In genomic region chr12:109573029-109573913, GRCh38 we compare ENCODE assay signal across 8 cellular contexts. TPM values are rescaled to one million over a fixed set of nuclear protein-coding genes. Genes with fewer than 3 reads are reported as not detected.
DNase-seq lines count a peak whose midpoint lies in the region; ATAC-seq and TF ChIP-seq lines count a peak whose summit lies in the region.

Gene MMAB (minus strand): TSS chr12:109573504. CDS start chr12:109573480, 24 bp downstream.
Gene MVK (plus strand): TSS chr12:109573794. CDS start chr12:109574823, 1,029 bp downstream.

- peaks cover 3% of the 10 kb centered on the region for H3K36me3 ChIP-seq in BJ (ENCODE audit: control insufficient read depth, insufficient read depth, low read length)

- TF ChIP-seq CTCF in BJ (IDR thresholded peaks at IDR 0.05; ENCODE audit: insufficient read depth, low read depth, low read length) (no peak), coronary artery (IDR thresholded peaks at IDR 0.05) (no peak)

- peak within 1 kb of the TSS; percentile 52 to 73 for H3K27ac ChIP-seq in coronary artery
- H3K27ac ChIP-seq in layer of hippocampus (ENCODE audit: low read depth, low read length) = peak within 1 kb of the TSS; percentile 85

- H3K4me3 ChIP-seq in BJ (ENCODE audit: low read depth, low read length) (peak within 1 kb of the TSS; percentile 56), coronary artery (peak within 1 kb of the TSS; percentile 75)

- intact Hi-C loops in activated CD4-positive, alpha-beta T cell treated with anti-CD3 and anti-CD28 coated beads, Interleukin-2, amount 10 ng/mL, durations not matched to agents 24 days and 14 days (cut with micrococcal nuclease) = loop anchor here (1.0 to 5.0 kb wide), 4 partner anchors 96 to 716 kb away; partner anchors contain the start of genes FAM222A, KCTD10, SSH1 and TCHP

- peak; percentile 95 for ATAC-seq in GM19324 (IDR thresholded peaks at IDR 0.05; ENCODE audit: low FRiP score, unreplicated experiment)
- peak; percentile 74 for ATAC-seq in HG03469 (IDR thresholded peaks at IDR 0.05; ENCODE audit: unreplicated experiment)

- H3K4me1 Mint-ChIP-seq in activated CD4-positive, alpha-beta T cell treated with anti-CD3 and anti-CD28 coated beads, Interleukin-2, amount 10 ng/mL, durations not matched to agents 24 days and 14 days = peaks cover 22% of the 10 kb centered on the region

- POLR2A ChIA-PET in BJ (lab: Charles Lee) = no interaction called here

- CTCF ChIA-PET in BJ (lab: Yijun Ruan, JAX) = interaction anchor here (0.8 to 1.7 kb wide), 7 partner anchors 10 to 202 kb away, joined by 3 to 6 read pairs (median 3); no protein-coding TSS in a partner anchor

- H3K27me3 Mint-ChIP-seq in activated CD4-positive, alpha-beta T cell treated with anti-CD3 and anti-CD28 coated beads, Interleukin-2, amount 10 ng/mL, durations not matched to agents 24 days and 14 days = no peaks in the 10 kb centered on the region

- H3K27ac Mint-ChIP-seq in activated CD4-positive, alpha-beta T cell treated with anti-CD3 and anti-CD28 coated beads, Interleukin-2, amount 10 ng/mL, durations not matched to agents 24 days and 14 days = peak within 1 kb of the TSS; percentile 95

- peak; percentile 98 for DNase-seq in BJ (ENCODE audit: low read depth)
- peak; percentile 98 for DNase-seq in NCI-H526 treated with DMSO at 0.1 percent for 48 hours (lab: John Stamatoyannopoulos, UW)
- peak; percentile 99 for DNase-seq in activated CD4-positive, alpha-beta T cell treated with anti-CD3 and anti-CD28 coated beads, Interleukin-2, amount 10 ng/mL, durations not matched to agents 24 days and 14 days
- peak; percentile 100 for DNase-seq in coronary artery (ENCODE audit: low spot score)
- DNase-seq in stimulated activated CD4-positive, alpha-beta T cell treated with anti-CD3 and anti-CD28 coated beads, Interleukin-1b, Interleukin-23, amount 100 ng/mL, for 4 hours (ENCODE audit: low read depth in 2 of 2) = peak; percentile 91 to 94

- H3K27me3 ChIP-seq in BJ (ENCODE audit: control insufficient read depth, insufficient read depth, low read length) (no peaks in the 10 kb centered on the region), layer of hippocampus (ENCODE audit: control insufficient read depth, insufficient read depth, low read length) (no peaks in the 10 kb centered on the region)

- H3K9me3 Mint-ChIP-seq in activated CD4-positive, alpha-beta T cell treated with anti-CD3 and anti-CD28 coated beads, Interleukin-2, amount 10 ng/mL, durations not matched to agents 24 days and 14 days = peaks cover 4% of the 10 kb centered on the region

- peak within 1 kb of the TSS; percentile 93 for H3K4me3 Mint-ChIP-seq in activated CD4-positive, alpha-beta T cell treated with anti-CD3 and anti-CD28 coated beads, Interleukin-2, amount 10 ng/mL, durations not matched to agents 24 days and 14 days

- H3K36me3 Mint-ChIP-seq in activated CD4-positive, alpha-beta T cell treated with anti-CD3 and anti-CD28 coated beads, Interleukin-2, amount 10 ng/mL, durations not matched to agents 24 days and 14 days (ENCODE audit: low read depth) = peaks cover 29% of the 10 kb centered on the region

RNA-seq across cellular contexts. Expression of gene MMAB, which starts in this region (rescaled TPM):
- polyA plus RNA-seq in BJ (2011; rRNA removed) = 16.3 and 22.2 TPM in 2 replicates
- polyA minus RNA-seq in BJ (2011; rRNA and poly(A)+ RNA removed) = 9.0 and 10.6 TPM in 2 replicates
- total RNA-seq in activated CD4-positive, alpha-beta T cell treated with anti-CD3 and anti-CD28 coated beads, Interleukin-2, amount 10 ng/mL, durations not matched to agents 24 days and 14 days = 44.3 and 45.8 TPM in 2 replicates

RNA-seq across cellular contexts. Expression of gene MVK, which starts in this region (rescaled TPM):
- polyA plus RNA-seq in BJ (2011; rRNA removed) = 4.1 and 7.5 TPM in 2 replicates
- polyA minus RNA-seq in BJ (2011; rRNA and poly(A)+ RNA removed) = 3.1 and 3.4 TPM in 2 replicates
- total RNA-seq in activated CD4-positive, alpha-beta T cell treated with anti-CD3 and anti-CD28 coated beads, Interleukin-2, amount 10 ng/mL, durations not matched to agents 24 days and 14 days = 20.7 and 21.5 TPM in 2 replicates

Comparison
In these comparisons a context has a peak if more than half of its experiments do, and no peak if none do; other contexts are left out.
1. Peak in every context shown above with its lines: DNase-seq, ATAC-seq, H3K4me3 ChIP-seq and H3K27ac ChIP-seq.